ENCODE assay signal across 8 cellular contexts in genomic region chr5:175895701-175896102, GRCh38. TPM values are rescaled to one million over a fixed set of nuclear protein-coding genes. Genes with fewer than 3 reads are reported as not detected.
DNase-seq lines count a peak whose midpoint lies in the region; ATAC-seq, FAIRE-seq and TF ChIP-seq lines count a peak whose summit lies in the region.
"Had no signal": no experiment of that assay in that cellular context is flagged by ENCODE, and none has a peak within 500 bp of the region (broad histone marks: within the 10 kb centered on the region; RNA-seq: fewer than 3 reads in every experiment).

No MANE protein-coding gene starts in this region.

- peak; percentile 65 for DNase-seq in GM19239 (ENCODE audit: insufficient read length, low spot score)
- DNase-seq in endodermal cell: no peak
- no peak for DNase-seq in HT-29 (ENCODE audit: low spot score)
- DNase-seq in HAP-1 (ENCODE audit: low spot score in 2 of 2): no peak
- DNase-seq in NCI-H1694 treated with DMSO at 0.1 percent for 48 hours (lab: John Stamatoyannopoulos, UW): no peak

- H3K4me3 Mint-ChIP-seq in T-helper 1 cell treated with Interleukin-12 subunit alpha and Interleukin-12 subunit beta and Interleukin-4 antibody, amounts not matched to agents 30 μg/mL and 1 μg/mL, for 36 hours: peak overlapping the region; percentile 56
- no peak overlapping the region for H3K4me3 Mint-ChIP-seq in endodermal cell

- H3K36me3 ChIP-seq in endodermal cell (ENCODE audit: control insufficient read depth, insufficient read depth, low read length) (no peaks in the 10 kb centered on the region), HAP-1 (replicated peaks) (no peaks in the 10 kb centered on the region)

- FAIRE-seq in GM19239 (lab: Jason Lieb, UNC): peak; percentile 56

- in situ Hi-C loops in HAP-1 (cut with MboI; ENCODE audit: low sequenced_read_pairs): no loop called here

- no peak overlapping the region for H3K9ac ChIP-seq in endodermal cell (ENCODE audit: extremely low read depth, low read length, poor library complexity, severe bottlenecking)

- no peak for TF ChIP-seq CTCF in endodermal cell (conservative IDR thresholded peaks at IDR 0.05)

- H3K27me3 Mint-ChIP-seq in T-helper 1 cell treated with Interleukin-12 subunit alpha and Interleukin-12 subunit beta and Interleukin-4 antibody, amounts not matched to agents 30 μg/mL and 1 μg/mL, for 36 hours (ENCODE audit: low read depth): peaks cover 15% of the 10 kb centered on the region
- H3K27me3 Mint-ChIP-seq in endodermal cell (ENCODE audit: insufficient read depth): peaks cover 19% of the 10 kb centered on the region

- H3K4me3 ChIP-seq in endodermal cell (ENCODE audit: low read length) (no peak overlapping the region), HAP-1 (no peak overlapping the region)
- H3K4me3 ChIP-seq: SK-N-MC had no signal

- H3K9me3 ChIP-seq in endodermal cell (ENCODE audit: control insufficient read depth, low read length) (no peaks in the 10 kb centered on the region), HAP-1 (no peaks in the 10 kb centered on the region)

- peak overlapping the region; percentile 37 for H3K27ac Mint-ChIP-seq in T-helper 1 cell treated with Interleukin-12 subunit alpha and Interleukin-12 subunit beta and Interleukin-4 antibody, amounts not matched to agents 30 μg/mL and 1 μg/mL, for 36 hours
- H3K27ac Mint-ChIP-seq in endodermal cell: peak overlapping the region; percentile 6

- H3K27me3 ChIP-seq in endodermal cell (ENCODE audit: control insufficient read depth, insufficient read depth, low read length, poor library complexity, severe bottlenecking) (peaks cover 12% of the 10 kb centered on the region), HAP-1 (ENCODE audit: low read depth) (no peaks in the 10 kb centered on the region)

- H3K4me1 ChIP-seq in endodermal cell (ENCODE audit: control insufficient read depth, insufficient read depth, low read length) (peaks cover 8% of the 10 kb centered on the region), HAP-1 (no peaks in the 10 kb centered on the region)

- H3K9me3 Mint-ChIP-seq in T-helper 1 cell treated with Interleukin-12 subunit alpha and Interleukin-12 subunit beta and Interleukin-4 antibody, amounts not matched to agents 30 μg/mL and 1 μg/mL, for 36 hours: no peaks in the 10 kb centered on the region
- no peaks in the 10 kb centered on the region for H3K9me3 Mint-ChIP-seq in endodermal cell

- peaks cover 17% of the 10 kb centered on the region for H3K4me1 Mint-ChIP-seq in T-helper 1 cell treated with Interleukin-12 subunit alpha and Interleukin-12 subunit beta and Interleukin-4 antibody, amounts not matched to agents 30 μg/mL and 1 μg/mL, for 36 hours (ENCODE audit: low read depth)
- peaks cover 18% of the 10 kb centered on the region for H3K4me1 Mint-ChIP-seq in endodermal cell

- H3K36me3 Mint-ChIP-seq in T-helper 1 cell treated with Interleukin-12 subunit alpha and Interleukin-12 subunit beta and Interleukin-4 antibody, amounts not matched to agents 30 μg/mL and 1 μg/mL, for 36 hours (ENCODE audit: low read depth): peaks cover 2% of the 10 kb centered on the region
- H3K36me3 Mint-ChIP-seq in endodermal cell (ENCODE audit: low read depth): no peaks in the 10 kb centered on the region

- no peak overlapping the region for H3K27ac ChIP-seq in endodermal cell (ENCODE audit: low read depth, low read length)
- H3K27ac ChIP-seq: SK-N-MC had no signal

- ATAC-seq in HG03095 (IDR thresholded peaks at IDR 0.05; ENCODE audit: unreplicated experiment): peak; percentile 92

- 79 to 88% methylated on average over 8 to 9 of the region's 9 CpGs for WGBS in endodermal cell (ENCODE audit: insufficient coverage in 1 of 2, insufficient read length in 1 of 2), 2 experiments

RNA-seq across cellular contexts. Expression of gene CPLX2, which starts 24.3 kb away (rescaled TPM):
- not detected for total RNA-seq in endodermal cell
- polyA plus RNA-seq in endodermal cell (2013, experiment 1 of 2): 9.9 TPM
- 10.4 TPM for polyA plus RNA-seq in endodermal cell (2013, experiment 2 of 2)
- 0.03 TPM in 1 of 2 replicates, not detected in the other for total RNA-seq in HT-29 (2014; rRNA removed; shearing (Covaris generic))
